In genomic region chr13:42064966-42065365, GRCh38 we compare ENCODE assay signal across 1 cellular context.
TF ChIP-seq lines count a peak whose summit lies in the region.

No MANE protein-coding gene starts in this region.

TF ChIP-seq in GM12891, 5 proteins besides CTCF, POLR2A, EP300 and RAD21:
- no peak for TF ChIP-seq SPI1 (IDR thresholded peaks at IDR 0.05; ENCODE audit: low read depth, low read length)
- no peak for TF ChIP-seq PAX5 (IDR thresholded peaks at IDR 0.05; ENCODE audit: insufficient read depth, low read length, severe bottlenecking)
- TF ChIP-seq TAF1 (IDR thresholded peaks at IDR 0.05; ENCODE audit: low read depth, low read length), result no peak
- TF ChIP-seq POLR2AphosphoS5 (IDR thresholded peaks at IDR 0.05; ENCODE audit: low read depth, low read length), result no peak
